In the genomic region with DNA sequence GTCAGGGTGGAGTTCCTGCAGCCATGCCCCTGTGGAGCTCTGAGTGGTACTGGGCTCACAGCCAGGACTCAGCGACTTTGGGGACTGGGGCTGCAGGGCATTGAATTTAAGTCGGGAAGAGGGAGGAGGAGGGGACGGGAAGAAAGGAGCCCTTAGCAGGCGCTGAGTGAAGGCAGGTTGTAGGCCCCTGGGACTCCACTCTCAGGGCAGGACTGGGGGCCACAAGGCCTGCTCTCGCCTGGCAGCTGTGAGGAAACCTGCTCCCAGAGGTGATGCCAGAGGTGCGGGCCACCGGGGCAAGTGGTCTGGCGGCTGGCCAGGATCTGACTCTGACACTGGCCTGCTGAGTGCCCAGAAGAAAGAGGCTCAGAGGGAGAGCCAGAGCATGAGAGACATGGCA, we compare ENCODE assay signal across 12 cellular contexts.
DNase-seq lines count a peak whose midpoint lies in the region; ATAC-seq and TF ChIP-seq lines count a peak whose summit lies in the region.
"Had no signal": no experiment of that assay in that cellular context is flagged by ENCODE, and none has a peak within 500 bp of the region (broad histone marks: within the 10 kb centered on the region; RNA-seq: fewer than 3 reads in every experiment).

No MANE protein-coding gene starts in this region.

- H3K27ac Mint-ChIP-seq in Calu3 (ENCODE audit: unreplicated experiment), result no peak overlapping the region
- peak overlapping the region; percentile 25 for H3K27ac Mint-ChIP-seq in activated CD8-positive, alpha-beta T cell treated with anti-CD3 and anti-CD28 coated beads, Interleukin-2, amount 10 ng/mL, durations not matched to agents 7 days and 5 days
- H3K27ac Mint-ChIP-seq in Caco-2 (ENCODE audit: unreplicated experiment), result no peak overlapping the region

- H3K27me3 Mint-ChIP-seq in Calu3 (ENCODE audit: unreplicated experiment) (peaks cover 38% of the 10 kb centered on the region), Caco-2 (ENCODE audit: insufficient read depth, unreplicated experiment) (no peaks in the 10 kb centered on the region)
- H3K27me3 Mint-ChIP-seq in activated CD8-positive, alpha-beta T cell treated with anti-CD3 and anti-CD28 coated beads, Interleukin-2, amount 10 ng/mL, durations not matched to agents 7 days and 5 days (ENCODE audit: low read depth), result peaks cover 4% of the 10 kb centered on the region

- no peak overlapping the region for H3K4me3 Mint-ChIP-seq in Calu3 (ENCODE audit: low read depth, unreplicated experiment)
- H3K4me3 Mint-ChIP-seq in activated CD8-positive, alpha-beta T cell treated with anti-CD3 and anti-CD28 coated beads, Interleukin-2, amount 10 ng/mL, durations not matched to agents 7 days and 5 days, result no peak overlapping the region
- H3K4me3 Mint-ChIP-seq in Caco-2 (ENCODE audit: unreplicated experiment), result no peak overlapping the region

- H3K36me3 ChIP-seq in lung (ENCODE audit: control insufficient read depth in 2 of 2, insufficient read depth in 2 of 2, low read length in 2 of 2) (no peaks in the 10 kb centered on the region), Caco-2 (ENCODE audit: control insufficient read depth, insufficient read depth, low read length) (no peaks in the 10 kb centered on the region)
- H3K36me3 ChIP-seq: brain microvascular endothelial cell had no signal

- 42% methylated on average over 8 of the region's 8 CpGs for WGBS in lung, 2 donors

- intact Hi-C loops in Calu3 (cut with micrococcal nuclease; ENCODE audit: unreplicated experiment) (no loop called here), Caco-2 (cut with micrococcal nuclease; ENCODE audit: unreplicated experiment) (no loop called here)

- H3K36me3 Mint-ChIP-seq in Calu3 (ENCODE audit: insufficient read depth, unreplicated experiment) (no peaks in the 10 kb centered on the region), Caco-2 (ENCODE audit: insufficient read depth, unreplicated experiment) (no peaks in the 10 kb centered on the region)
- H3K36me3 Mint-ChIP-seq in activated CD8-positive, alpha-beta T cell treated with anti-CD3 and anti-CD28 coated beads, Interleukin-2, amount 10 ng/mL, durations not matched to agents 7 days and 5 days (ENCODE audit: low read depth), result no peaks in the 10 kb centered on the region

- TF ChIP-seq CTCF in Calu3 (IDR thresholded peaks at IDR 0.05; ENCODE audit: unreplicated experiment) (no peak), lung (IDR thresholded peaks at IDR 0.05; ENCODE audit: control extremely low read depth, extremely low read depth) (no peak), Caco-2 (IDR thresholded peaks at IDR 0.05; ENCODE audit: insufficient read depth in 1 of 2, low read depth in 1 of 2, low read length in 1 of 2, severe bottlenecking in 1 of 2, unreplicated experiment in 1 of 2) (no peak)

- CTCF ChIA-PET in Calu3 (lab: Charles Lee), result interaction anchor here (0.8 kb wide), 1 partner anchor 74 kb away, joined by 3 read pairs; a partner anchor contains a TSS
- CTCF ChIA-PET in activated CD8-positive, alpha-beta T cell treated with anti-CD3 and anti-CD28 coated beads, Interleukin-2, amount 10 ng/mL, durations not matched to agents 7 days and 5 days (lab: Charles Lee), result no interaction called here
- CTCF ChIA-PET in Caco-2 (lab: Charles Lee), result no interaction called here

- DNase-seq in Calu3, result peak; percentile 73
- peak; percentile 41 for DNase-seq in NCI-H2029 treated with DMSO at 0.1 percent for 48 hours (lab: John Stamatoyannopoulos, UW)
- no peak for DNase-seq in activated CD8-positive, alpha-beta T cell treated with anti-CD3 and anti-CD28 coated beads, Interleukin-2, amount 10 ng/mL, durations not matched to agents 7 days and 5 days
- peak; percentile 42 for DNase-seq in lung (ENCODE audit: low spot score)
- DNase-seq in ecto neural progenitor cell (ENCODE audit: low spot score), result no peak
- no peak for DNase-seq in NOMO-1 treated with DMSO at 0.1 percent for 48 hours (lab: John Stamatoyannopoulos, UW; ENCODE audit: unreplicated experiment)
- no peak for DNase-seq in HuH-7 (ENCODE audit: low spot score)
- no peak for DNase-seq in Caco-2
- DNase-seq: brain microvascular endothelial cell, H7, T1000 had no signal

- POLR2A ChIA-PET in activated CD8-positive, alpha-beta T cell treated with anti-CD3 and anti-CD28 coated beads, Interleukin-2, amount 10 ng/mL, durations not matched to agents 7 days and 5 days (lab: Charles Lee), result no interaction called here
- POLR2A ChIA-PET in Caco-2 (lab: Charles Lee), result no interaction called here

- no peak overlapping the region for H3K27ac ChIP-seq in lung (ENCODE audit: low read depth in 1 of 2, low read length in 1 of 2)
- H3K27ac ChIP-seq: brain microvascular endothelial cell, KMS-11 had no signal

- H3K4me1 ChIP-seq in lung (ENCODE audit: control insufficient read depth in 2 of 2, insufficient read depth in 2 of 2, low read length in 2 of 2), result no peaks in the 10 kb centered on the region
- no peaks in the 10 kb centered on the region for H3K4me1 ChIP-seq in Caco-2

- no peak overlapping the region for H3K4me3 ChIP-seq in lung
- no peak overlapping the region for H3K4me3 ChIP-seq in Caco-2 (ENCODE audit: low read depth, low read length)

- H3K9me3 ChIP-seq in lung (ENCODE audit: control insufficient read depth in 2 of 2, insufficient read depth in 1 of 2, low read length in 1 of 2) (no peaks in the 10 kb centered on the region), Caco-2 (no peaks in the 10 kb centered on the region)

- H3K27me3 ChIP-seq in lung (ENCODE audit: control insufficient read depth, insufficient read depth) (no peaks in the 10 kb centered on the region), Caco-2 (replicated peaks; ENCODE audit: control insufficient read depth, insufficient read depth, low read length) (no peaks in the 10 kb centered on the region)

- BruUV-seq in Calu3 (replicated peaks; lab: Mats Ljungman, UMichigan) (no TSS peak), Caco-2 (replicated peaks; lab: Mats Ljungman, UMichigan) (no TSS peak)

- H3K9me3 Mint-ChIP-seq in Calu3 (ENCODE audit: low read depth, unreplicated experiment) (no peaks in the 10 kb centered on the region), Caco-2 (ENCODE audit: unreplicated experiment) (no peaks in the 10 kb centered on the region)
- H3K9me3 Mint-ChIP-seq in activated CD8-positive, alpha-beta T cell treated with anti-CD3 and anti-CD28 coated beads, Interleukin-2, amount 10 ng/mL, durations not matched to agents 7 days and 5 days (ENCODE audit: insufficient read depth), result no peaks in the 10 kb centered on the region

- no peak for ATAC-seq in activated CD8-positive, alpha-beta T cell treated with anti-CD3 and anti-CD28 coated beads, Interleukin-2, amount 10 ng/mL, durations not matched to agents 7 days and 5 days
- no peak for ATAC-seq in lung (ENCODE audit: insufficient read depth, low FRiP score)

- peaks cover 37% of the 10 kb centered on the region for H3K4me1 Mint-ChIP-seq in Calu3 (ENCODE audit: low read depth, unreplicated experiment)
- H3K4me1 Mint-ChIP-seq in activated CD8-positive, alpha-beta T cell treated with anti-CD3 and anti-CD28 coated beads, Interleukin-2, amount 10 ng/mL, durations not matched to agents 7 days and 5 days (ENCODE audit: low read depth), result peaks cover 5% of the 10 kb centered on the region
- H3K4me1 Mint-ChIP-seq in Caco-2 (ENCODE audit: low read depth, unreplicated experiment), result peaks cover 8% of the 10 kb centered on the region

Comparison
In these comparisons a context has a peak if more than half of its experiments do, and no peak if none do; other contexts are left out.
1. DNase-seq: peak in Calu3 (single experiment), NCI-H2029 treated with DMSO at 0.1 percent for 48 hours (single experiment) and lung (single experiment); none in activated CD8-positive, alpha-beta T cell treated with anti-CD3 and anti-CD28 coated beads, Interleukin-2, amount 10 ng/mL, durations not matched to agents 7 days and 5 days (single experiment), ecto neural progenitor cell (single experiment), NOMO-1 treated with DMSO at 0.1 percent for 48 hours (single experiment), HuH-7 (single experiment) and Caco-2 (0 of 2).